In the genomic region with DNA sequence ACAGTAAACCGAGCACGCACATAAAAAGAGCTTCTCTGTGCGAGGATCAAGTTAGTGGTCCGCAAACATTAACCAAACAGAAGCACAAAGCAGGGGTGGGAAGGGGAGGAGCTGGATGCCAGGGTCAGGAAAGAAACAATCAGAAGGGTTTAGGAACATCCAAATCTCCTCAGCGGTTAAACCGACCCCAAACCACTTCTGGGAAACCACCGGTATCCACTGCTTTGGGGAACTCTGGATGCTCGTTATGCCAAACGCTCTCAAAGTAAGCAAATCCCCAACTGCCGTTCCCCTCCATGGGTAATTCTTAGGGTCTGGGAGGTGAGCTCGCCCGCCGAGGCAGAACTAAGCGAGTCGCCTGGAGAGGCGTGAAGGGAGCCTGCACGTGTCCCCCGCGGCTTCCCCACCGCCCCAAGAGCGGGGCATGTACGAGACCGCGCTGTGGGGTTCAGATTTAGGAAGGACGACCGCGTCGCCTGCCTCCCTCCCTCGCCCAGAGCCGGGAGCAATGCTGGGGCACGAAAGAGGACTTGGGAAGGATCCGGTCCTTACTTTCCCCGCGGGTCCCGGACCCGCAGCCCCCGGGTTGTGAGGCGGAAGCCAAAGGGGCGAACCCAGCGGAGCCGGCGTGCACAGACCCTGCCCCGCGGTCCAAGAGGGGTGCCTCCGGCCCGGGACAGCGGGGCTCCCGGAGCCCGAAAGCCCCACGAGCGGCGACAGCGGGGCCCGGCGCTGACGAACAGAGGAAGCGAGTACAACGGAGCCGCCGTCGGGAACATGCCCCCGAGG, we compare ENCODE assay signal across 1 cellular context.
TF ChIP-seq lines count a peak whose summit lies in the region.

No MANE protein-coding gene starts in this region.

TF ChIP-seq in K562, 482 proteins besides CTCF, POLR2A, EP300 and RAD21 (continued from another document and continues in another):
- no peak for TF ChIP-seq SMARCA4 (IDR thresholded peaks at IDR 0.05)
- TF ChIP-seq NKRF (IDR thresholded peaks at IDR 0.05; ENCODE audit: borderline replicate concordance) = peak; percentile 66; the same call in 1 of the 2 replicates
- TF ChIP-seq HEY1 (CRISPR knock-in tag; IDR thresholded peaks at IDR 0.05; ENCODE audit: borderline replicate concordance) = no peak
- TF ChIP-seq FIP1L1 (IDR thresholded peaks at IDR 0.05; ENCODE audit: low read depth, low read length, poor library complexity, severe bottlenecking) = peak; percentile 69
- no peak for TF ChIP-seq CLOCK (CRISPR knock-in tag; IDR thresholded peaks at IDR 0.05; ENCODE audit: borderline replicate concordance)
- TF ChIP-seq POLR2H (tag; IDR thresholded peaks at IDR 0.05; ENCODE audit: low read depth) = no peak
- TF ChIP-seq, protein P1, sequence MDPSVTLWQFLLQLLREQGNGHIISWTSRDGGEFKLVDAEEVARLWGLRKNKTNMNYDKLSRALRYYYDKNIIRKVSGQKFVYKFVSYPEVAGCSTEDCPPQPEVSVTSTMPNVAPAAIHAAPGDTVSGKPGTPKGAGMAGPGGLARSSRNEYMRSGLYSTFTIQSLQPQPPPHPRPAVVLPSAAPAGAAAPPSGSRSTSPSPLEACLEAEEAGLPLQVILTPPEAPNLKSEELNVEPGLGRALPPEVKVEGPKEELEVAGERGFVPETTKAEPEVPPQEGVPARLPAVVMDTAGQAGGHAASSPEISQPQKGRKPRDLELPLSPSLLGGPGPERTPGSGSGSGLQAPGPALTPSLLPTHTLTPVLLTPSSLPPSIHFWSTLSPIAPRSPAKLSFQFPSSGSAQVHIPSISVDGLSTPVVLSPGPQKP (CRISPR knock-in tag; IDR thresholded peaks at IDR 0.05) = no peak
- no peak for TF ChIP-seq BDP1 (IDR thresholded peaks at IDR 0.05; ENCODE audit: insufficient read depth, insufficient read length)
- TF ChIP-seq MCM3 (IDR thresholded peaks at IDR 0.05) = no peak
- no peak for TF ChIP-seq HNRNPLL (IDR thresholded peaks at IDR 0.05; ENCODE audit: low read depth, low read length, poor library complexity, severe bottlenecking)
- no peak for TF ChIP-seq NR3C1 (CRISPR knock-in tag; IDR thresholded peaks at IDR 0.05)
- TF ChIP-seq, protein P2, sequence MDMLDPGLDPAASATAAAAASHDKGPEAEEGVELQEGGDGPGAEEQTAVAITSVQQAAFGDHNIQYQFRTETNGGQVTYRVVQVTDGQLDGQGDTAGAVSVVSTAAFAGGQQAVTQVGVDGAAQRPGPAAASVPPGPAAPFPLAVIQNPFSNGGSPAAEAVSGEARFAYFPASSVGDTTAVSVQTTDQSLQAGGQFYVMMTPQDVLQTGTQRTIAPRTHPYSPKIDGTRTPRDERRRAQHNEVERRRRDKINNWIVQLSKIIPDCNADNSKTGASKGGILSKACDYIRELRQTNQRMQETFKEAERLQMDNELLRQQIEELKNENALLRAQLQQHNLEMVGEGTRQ (CRISPR knock-in tag; IDR thresholded peaks at IDR 0.05) = no peak
- no peak for TF ChIP-seq ZNF79 (CRISPR knock-in tag; IDR thresholded peaks at IDR 0.05; ENCODE audit: low read depth)
- no peak for TF ChIP-seq FOSL1 (tag; conservative IDR thresholded peaks at IDR 0.05)
- no peak for TF ChIP-seq HNRNPH1 (optimal IDR thresholded peaks at IDR 0.05; ENCODE audit: low read depth, low read length)
- TF ChIP-seq SAFB (IDR thresholded peaks at IDR 0.05; ENCODE audit: borderline replicate concordance, low read depth, low read length) = no peak
- TF ChIP-seq TSC22D4 (tag; IDR thresholded peaks at IDR 0.05) = no peak
- no peak for TF ChIP-seq NONO (IDR thresholded peaks at IDR 0.05; ENCODE audit: low read depth in 2 of 2, low read length in 1 of 2)
- no peak for TF ChIP-seq ZNF121 (CRISPR knock-in tag; conservative IDR thresholded peaks at IDR 0.05)
- no peak for TF ChIP-seq HCFC1 (IDR thresholded peaks at IDR 0.05; ENCODE audit: low read depth, low read length)
- TF ChIP-seq, protein P3, sequence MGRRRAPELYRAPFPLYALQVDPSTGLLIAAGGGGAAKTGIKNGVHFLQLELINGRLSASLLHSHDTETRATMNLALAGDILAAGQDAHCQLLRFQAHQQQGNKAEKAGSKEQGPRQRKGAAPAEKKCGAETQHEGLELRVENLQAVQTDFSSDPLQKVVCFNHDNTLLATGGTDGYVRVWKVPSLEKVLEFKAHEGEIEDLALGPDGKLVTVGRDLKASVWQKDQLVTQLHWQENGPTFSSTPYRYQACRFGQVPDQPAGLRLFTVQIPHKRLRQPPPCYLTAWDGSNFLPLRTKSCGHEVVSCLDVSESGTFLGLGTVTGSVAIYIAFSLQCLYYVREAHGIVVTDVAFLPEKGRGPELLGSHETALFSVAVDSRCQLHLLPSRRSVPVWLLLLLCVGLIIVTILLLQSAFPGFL (CRISPR knock-in tag; IDR thresholded peaks at IDR 0.05) = 0 out of 2 replicates have a peak, but pooled peaks have one; percentile 41
- TF ChIP-seq ZNF407 (IDR thresholded peaks at IDR 0.05; ENCODE audit: low read depth) = no peak
- TF ChIP-seq TCFL5 (CRISPR knock-in tag; conservative IDR thresholded peaks at IDR 0.05) = no peak
- no peak for TF ChIP-seq POLR2AphosphoS2 (IDR thresholded peaks at IDR 0.05; ENCODE audit: low read length)
- 0 out of 3 replicates have a peak, but pooled peaks of 1 of the 2 experiments have one; percentile 2 for TF ChIP-seq CBX3 (IDR thresholded peaks at IDR 0.05; ENCODE audit: borderline replicate concordance in 1 of 2, low read length in 2 of 2)
- no peak for TF ChIP-seq TGIF2 (CRISPR knock-in tag; IDR thresholded peaks at IDR 0.05)
- no peak for TF ChIP-seq HDAC2 (IDR thresholded peaks at IDR 0.05)
- TF ChIP-seq, protein P4, sequence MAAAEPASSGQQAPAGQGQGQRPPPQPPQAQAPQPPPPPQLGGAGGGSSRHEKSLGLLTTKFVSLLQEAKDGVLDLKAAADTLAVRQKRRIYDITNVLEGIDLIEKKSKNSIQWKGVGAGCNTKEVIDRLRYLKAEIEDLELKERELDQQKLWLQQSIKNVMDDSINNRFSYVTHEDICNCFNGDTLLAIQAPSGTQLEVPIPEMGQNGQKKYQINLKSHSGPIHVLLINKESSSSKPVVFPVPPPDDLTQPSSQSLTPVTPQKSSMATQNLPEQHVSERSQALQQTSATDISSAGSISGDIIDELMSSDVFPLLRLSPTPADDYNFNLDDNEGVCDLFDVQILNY (CRISPR knock-in tag; IDR thresholded peaks at IDR 0.05) = no peak
- no peak for TF ChIP-seq ZNF511 (CRISPR knock-in tag; IDR thresholded peaks at IDR 0.05)
- TF ChIP-seq RBM25 (IDR thresholded peaks at IDR 0.05; ENCODE audit: low read depth, low read length, severe bottlenecking) = no peak
- TF ChIP-seq, protein P5, sequence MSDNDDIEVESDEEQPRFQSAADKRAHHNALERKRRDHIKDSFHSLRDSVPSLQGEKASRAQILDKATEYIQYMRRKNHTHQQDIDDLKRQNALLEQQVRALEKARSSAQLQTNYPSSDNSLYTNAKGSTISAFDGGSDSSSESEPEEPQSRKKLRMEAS (CRISPR knock-in tag; IDR thresholded peaks at IDR 0.05) = no peak; the same call in 1 of the 2 replicates
- no peak for TF ChIP-seq ELF4 (CRISPR knock-in tag; IDR thresholded peaks at IDR 0.05)
- TF ChIP-seq ZNF830 (CRISPR knock-in tag; IDR thresholded peaks at IDR 0.05) = no peak
- TF ChIP-seq PTTG1 (tag; IDR thresholded peaks at IDR 0.05; ENCODE audit: low read depth) = no peak
- TF ChIP-seq, protein P6, sequence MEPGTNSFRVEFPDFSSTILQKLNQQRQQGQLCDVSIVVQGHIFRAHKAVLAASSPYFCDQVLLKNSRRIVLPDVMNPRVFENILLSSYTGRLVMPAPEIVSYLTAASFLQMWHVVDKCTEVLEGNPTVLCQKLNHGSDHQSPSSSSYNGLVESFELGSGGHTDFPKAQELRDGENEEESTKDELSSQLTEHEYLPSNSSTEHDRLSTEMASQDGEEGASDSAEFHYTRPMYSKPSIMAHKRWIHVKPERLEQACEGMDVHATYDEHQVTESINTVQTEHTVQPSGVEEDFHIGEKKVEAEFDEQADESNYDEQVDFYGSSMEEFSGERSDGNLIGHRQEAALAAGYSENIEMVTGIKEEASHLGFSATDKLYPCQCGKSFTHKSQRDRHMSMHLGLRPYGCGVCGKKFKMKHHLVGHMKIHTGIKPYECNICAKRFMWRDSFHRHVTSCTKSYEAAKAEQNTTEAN (CRISPR knock-in tag; IDR thresholded peaks at IDR 0.05) = no peak
- no peak for TF ChIP-seq ZNF217 (CRISPR knock-in tag; IDR thresholded peaks at IDR 0.05)
- TF ChIP-seq XRCC5 (IDR thresholded peaks at IDR 0.05; ENCODE audit: low read depth, low read length) = 0 out of 2 replicates have a peak, but pooled peaks have one; percentile 64
- no peak for TF ChIP-seq ZNF445 (CRISPR knock-in tag; IDR thresholded peaks at IDR 0.05; ENCODE audit: low read depth)
